In the genomic region with DNA sequence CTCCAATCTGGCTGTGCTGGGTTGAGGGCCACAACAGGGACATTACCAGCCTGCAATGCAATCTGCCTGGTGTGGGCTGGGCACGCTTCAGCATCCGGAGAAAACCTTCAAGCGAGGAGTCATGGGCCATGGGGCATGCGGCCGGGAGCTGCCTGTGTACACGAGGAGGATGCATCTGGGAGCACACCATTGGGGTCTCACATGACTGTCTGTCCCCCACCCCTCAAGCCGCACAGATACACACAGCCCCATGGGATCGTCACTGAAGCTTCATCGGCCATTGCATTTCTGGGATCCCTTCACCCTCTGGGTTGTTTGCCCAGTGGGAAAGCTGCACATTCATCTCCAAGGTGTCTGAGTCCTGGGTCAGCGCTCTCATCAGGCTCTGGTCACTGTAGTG, we compare ENCODE assay signal across 1 cellular context.
TF ChIP-seq lines count a peak whose summit lies in the region.

No MANE protein-coding gene starts in this region.

TF ChIP-seq in H1, 55 proteins besides CTCF, POLR2A, EP300 and RAD21:
- TF ChIP-seq EGR1 (IDR thresholded peaks at IDR 0.05; ENCODE audit: borderline replicate concordance, low read depth, low read length): no peak
- TF ChIP-seq JUND (IDR thresholded peaks at IDR 0.05; ENCODE audit: low read length): no peak
- no peak for TF ChIP-seq NANOG (IDR thresholded peaks at IDR 0.05; ENCODE audit: insufficient read depth, low read depth, low read length, poor library complexity, severe bottlenecking)
- no peak for TF ChIP-seq BACH1 (IDR thresholded peaks at IDR 0.05; ENCODE audit: low read length)
- TF ChIP-seq SRF (IDR thresholded peaks at IDR 0.05; ENCODE audit: low read depth, low read length): no peak
- no peak for TF ChIP-seq BCL11A (IDR thresholded peaks at IDR 0.05; ENCODE audit: low read depth in 2 of 2, low read length in 2 of 2)
- no peak for TF ChIP-seq CHD1 (IDR thresholded peaks at IDR 0.05; ENCODE audit: low read depth, low read length)
- TF ChIP-seq SP1 (IDR thresholded peaks at IDR 0.05; ENCODE audit: low read depth, low read length): no peak
- no peak for TF ChIP-seq SIN3A (conservative IDR thresholded peaks at IDR 0.05 in 1 of 2, IDR thresholded peaks at IDR 0.05 in 1 of 2; ENCODE audit: low read depth in 1 of 2, low read length in 2 of 2)
- TF ChIP-seq ZNF274 (IDR thresholded peaks at IDR 0.05; ENCODE audit: borderline replicate concordance, extremely low read depth, low read length): no peak
- no peak for TF ChIP-seq TEAD4 (IDR thresholded peaks at IDR 0.05; ENCODE audit: low read depth, low read length)
- no peak for TF ChIP-seq HDAC6 (IDR thresholded peaks at IDR 0.05; ENCODE audit: low read depth, low read length)
- TF ChIP-seq CBX5 (IDR thresholded peaks at IDR 0.05; ENCODE audit: low read depth, low read length): no peak
- TF ChIP-seq HDAC2 (IDR thresholded peaks at IDR 0.05; ENCODE audit: borderline replicate concordance in 1 of 2, low read depth in 2 of 2, low read length in 2 of 2): no peak
- TF ChIP-seq RXRA (IDR thresholded peaks at IDR 0.05; ENCODE audit: insufficient read depth, low read depth, low read length): no peak
- TF ChIP-seq TBP (IDR thresholded peaks at IDR 0.05; ENCODE audit: low read depth, low read length): no peak
- TF ChIP-seq SAP30 (IDR thresholded peaks at IDR 0.05; ENCODE audit: insufficient read depth, insufficient replicate concordance, low read length): no peak
- no peak for TF ChIP-seq JUN (IDR thresholded peaks at IDR 0.05; ENCODE audit: low read depth, low read length)
- no peak for TF ChIP-seq KDM1A (IDR thresholded peaks at IDR 0.05; ENCODE audit: borderline replicate concordance, low read length)
- TF ChIP-seq POU5F1 (IDR thresholded peaks at IDR 0.05; ENCODE audit: low read depth, low read length): no peak
